Comparison of ENCODE assay signal across 8 cellular contexts in genomic region chr11:94129505-94130335, GRCh38.
DNase-seq lines count a peak whose midpoint lies in the region; ATAC-seq, FAIRE-seq and TF ChIP-seq lines count a peak whose summit lies in the region.

No MANE protein-coding gene starts in this region.

- no peaks in the 10 kb centered on the region for H3K27me3 ChIP-seq in MM.1S (replicated peaks; ENCODE audit: insufficient read depth, low read length)

- H3K79me2 ChIP-seq in MM.1S (ENCODE audit: low read length): peaks cover 55% of the 10 kb centered on the region

- H2AFZ ChIP-seq in MM.1S (ENCODE audit: low read length): peak overlapping the region; percentile 92

- ATAC-seq in GM19467 (IDR thresholded peaks at IDR 0.05; ENCODE audit: unreplicated experiment) (no peak), HG02885 (IDR thresholded peaks at IDR 0.05; ENCODE audit: poor library complexity, unreplicated experiment) (no peak), HG03159 (IDR thresholded peaks at IDR 0.05; ENCODE audit: unreplicated experiment) (no peak)

- peak overlapping the region; percentile 92; the same call in 1 of the 2 replicates for H3K27ac ChIP-seq in MM.1S (ENCODE audit: low read length)

- peaks cover 16% of the 10 kb centered on the region for H3F3A ChIP-seq in MM.1S (ENCODE audit: insufficient read depth, low read length)

- no peaks in the 10 kb centered on the region for H3K9me3 ChIP-seq in MM.1S (replicated peaks; ENCODE audit: insufficient read depth, low read length)

- TF ChIP-seq CTCF in MM.1S (IDR thresholded peaks at IDR 0.05; ENCODE audit: low read length): no peak

- no peaks in the 10 kb centered on the region for H4K20me1 ChIP-seq in MM.1S (ENCODE audit: insufficient read depth, low read length)

- H3K9ac ChIP-seq in MM.1S (ENCODE audit: low read length): peak overlapping the region; percentile 89

- peak overlapping the region; percentile 89 for H3K4me2 ChIP-seq in MM.1S (ENCODE audit: low read depth, low read length)

- H3K4me3 ChIP-seq in MM.1S (ENCODE audit: low read length): peak overlapping the region; percentile 99

- peak; percentile 40 for FAIRE-seq in GM19239 (lab: Jason Lieb, UNC)

- DNase-seq in GM19239 (ENCODE audit: insufficient read length, low spot score) (no peak), MM.1S (no peak), cerebellar cortex (ENCODE audit: low spot score) (peak; percentile 40), midbrain (lab: John Stamatoyannopoulos, UW) (peak; percentile 46)
- no peak for DNase-seq in NK-92 treated with Interleukin-12 subunit alpha and Interleukin-12 subunit beta, amount 100 ng/mL, for 24 hours (lab: John Stamatoyannopoulos, UW)

- H3K4me1 ChIP-seq in MM.1S (ENCODE audit: low read length): peaks cover 20% of the 10 kb centered on the region

- H3K9me2 ChIP-seq in MM.1S (replicated peaks; ENCODE audit: insufficient read depth, low read length): no peaks in the 10 kb centered on the region

- no peaks in the 10 kb centered on the region for H3K36me3 ChIP-seq in MM.1S (replicated peaks; ENCODE audit: insufficient read depth, low read length)

Comparison
In these comparisons a context has a peak if more than half of its experiments do, and no peak if none do; other contexts are left out.
1. DNase-seq: peak in cerebellar cortex (single experiment) and midbrain (single experiment); none in GM19239 (single experiment), MM.1S (single experiment) and NK-92 treated with Interleukin-12 subunit alpha and Interleukin-12 subunit beta, amount 100 ng/mL, for 24 hours (single experiment).